In the genomic region with DNA sequence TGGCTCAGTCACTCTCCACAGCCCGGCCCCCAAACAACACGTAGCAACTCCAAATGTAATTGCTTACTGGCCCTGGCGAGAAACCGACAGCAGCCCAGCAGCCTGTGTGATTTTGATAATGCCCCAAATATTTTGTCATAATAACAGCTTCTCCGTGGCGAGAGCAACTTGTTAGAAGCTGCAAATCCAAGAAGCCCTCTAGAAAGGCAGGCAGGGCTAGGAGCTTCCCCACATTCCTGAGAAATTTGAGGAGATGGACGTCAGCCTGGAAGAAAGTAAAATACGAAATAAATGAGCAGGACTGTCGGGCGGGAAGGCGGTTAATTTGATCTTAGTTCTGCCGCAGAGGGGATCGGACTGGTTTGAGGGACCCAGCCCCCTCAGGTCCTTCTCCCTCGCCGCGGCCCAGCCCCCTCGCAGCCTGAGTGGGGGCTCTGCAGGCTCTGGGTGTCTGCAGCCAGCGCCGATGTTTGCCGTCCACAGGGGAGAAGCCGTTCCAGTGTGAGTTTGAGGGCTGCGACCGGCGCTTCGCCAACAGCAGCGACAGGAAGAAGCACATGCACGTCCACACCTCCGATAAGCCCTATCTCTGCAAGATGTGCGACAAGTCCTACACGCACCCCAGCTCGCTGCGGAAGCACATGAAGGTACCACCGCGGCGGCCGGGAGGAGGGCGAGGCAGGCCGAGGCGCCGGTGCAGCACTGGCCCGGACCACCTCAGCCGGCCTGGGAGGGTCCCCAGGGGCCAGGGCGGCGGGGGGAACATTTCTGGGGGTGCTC, we compare ENCODE assay signal across 10 cellular contexts. TPM values are rescaled to one million over a fixed set of nuclear protein-coding genes. Genes with fewer than 3 reads are reported as not detected.
DNase-seq lines count a peak whose midpoint lies in the region; ATAC-seq and TF ChIP-seq lines count a peak whose summit lies in the region.
"Had no signal": no experiment of that assay in that cellular context is flagged by ENCODE, and none has a peak within 500 bp of the region (broad histone marks: within the 10 kb centered on the region; RNA-seq: fewer than 3 reads in every experiment).

No MANE protein-coding gene starts in this region.

- H3K36me3 Mint-ChIP-seq in activated naive CD8-positive, alpha-beta T cell treated with anti-CD3 and anti-CD28 coated beads, Interleukin-2, amount 10 ng/mL, durations not matched to agents 7 days and 5 days, result no peaks in the 10 kb centered on the region

- no peak for TF ChIP-seq RAD21 in IMR-90 (IDR thresholded peaks at IDR 0.05; ENCODE audit: low read length)

- no peak overlapping the region for H3K27ac ChIP-seq in IMR-90 (ENCODE audit: insufficient read depth, low read length)
- peak overlapping the region; percentile 95 for H3K27ac ChIP-seq in mesenchymal stem cell (ENCODE audit: low read length, poor library complexity, severe bottlenecking)
- H3K27ac ChIP-seq: pancreas had no signal

- H4K5ac ChIP-seq in IMR-90 (ENCODE audit: low read depth, low read length), result no peak overlapping the region

- H3K36me3 ChIP-seq in IMR-90 (ENCODE audit: control insufficient read depth, insufficient read depth, low read length), result no peaks in the 10 kb centered on the region
- H3K36me3 ChIP-seq in mesenchymal stem cell (ENCODE audit: control insufficient read depth in 1 of 2, insufficient read depth in 2 of 2, low read depth in 1 of 2, low read length in 2 of 2), result peaks cover 0 to 33% of the 10 kb centered on the region in 2 experiments
- H3K36me3 ChIP-seq: pancreas had no signal

- H3K27ac Mint-ChIP-seq in activated naive CD8-positive, alpha-beta T cell treated with anti-CD3 and anti-CD28 coated beads, Interleukin-2, amount 10 ng/mL, durations not matched to agents 7 days and 5 days, result peak overlapping the region; percentile 64

- H4K91ac ChIP-seq in IMR-90 (ENCODE audit: insufficient read depth, low read depth, low read length) (no peak overlapping the region), mesenchymal stem cell (ENCODE audit: low read length) (no peak overlapping the region)

- dilution Hi-C loops in IMR-90 (cut with HindIII; ENCODE audit: low sequenced_read_pairs, unreplicated experiment), result no loop called here

- H3K4me2 ChIP-seq in IMR-90 (ENCODE audit: low read depth, low read length), result no peak overlapping the region
- H3K4me2 ChIP-seq in mesenchymal stem cell (ENCODE audit: low read length, poor library complexity, severe bottlenecking), result peak overlapping the region; percentile 67

- TF ChIP-seq POLR2A in IMR-90 (IDR thresholded peaks at IDR 0.05; ENCODE audit: low read depth, low read length) (no peak), GM18505 (IDR thresholded peaks at IDR 0.05; ENCODE audit: borderline replicate concordance, extremely low read depth, insufficient read depth, insufficient read length) (no peak)

- peaks cover 65% of the 10 kb centered on the region for H3K27me3 Mint-ChIP-seq in activated naive CD8-positive, alpha-beta T cell treated with anti-CD3 and anti-CD28 coated beads, Interleukin-2, amount 10 ng/mL, durations not matched to agents 7 days and 5 days

- no peaks in the 10 kb centered on the region for H3K79me1 ChIP-seq in IMR-90 (ENCODE audit: low read depth in 1 of 2, low read length in 2 of 2)
- H3K79me1 ChIP-seq in mesenchymal stem cell (replicated peaks; ENCODE audit: low read length, poor library complexity, severe bottlenecking), result no peaks in the 10 kb centered on the region

- intact Hi-C loops in IMR-90 (cut with micrococcal nuclease), result loop anchor here (5.0 kb wide), 1 partner anchor 253 kb away; no protein-coding TSS in a partner anchor

- POLR2A ChIA-PET in IMR-90 (lab: Charles Lee; ENCODE audit: unreplicated experiment), result no interaction called here
- POLR2A ChIA-PET in activated naive CD8-positive, alpha-beta T cell treated with anti-CD3 and anti-CD28 coated beads, Interleukin-2, amount 10 ng/mL, durations not matched to agents 7 days and 5 days (lab: Charles Lee), result no interaction called here

- no peak overlapping the region for H2BK12ac ChIP-seq in mesenchymal stem cell (ENCODE audit: low read length in 2 of 2)

- peak overlapping the region; percentile 65 for H2AFZ ChIP-seq in IMR-90 (replicated peaks; ENCODE audit: low read length, poor library complexity)
- no peak overlapping the region for H2AFZ ChIP-seq in mesenchymal stem cell (ENCODE audit: low read depth, low read length)

- no peaks in the 10 kb centered on the region; the same call in 1 of the 2 replicates for H3K4me1 ChIP-seq in IMR-90 (ENCODE audit: control insufficient read depth, insufficient read depth, low read length)
- peaks cover 12% of the 10 kb centered on the region for H3K4me1 ChIP-seq in mesenchymal stem cell (ENCODE audit: control insufficient read depth, insufficient read depth, low read depth, low read length)

- CTCF ChIA-PET in IMR-90 (lab: Yijun Ruan, JAX), result no interaction called here

- H3K9me3 Mint-ChIP-seq in activated naive CD8-positive, alpha-beta T cell treated with anti-CD3 and anti-CD28 coated beads, Interleukin-2, amount 10 ng/mL, durations not matched to agents 7 days and 5 days, result no peaks in the 10 kb centered on the region

- H3K9me1 ChIP-seq in IMR-90 (ENCODE audit: insufficient read depth, low read length), result no peaks in the 10 kb centered on the region

- no peak overlapping the region for H3K4ac ChIP-seq in IMR-90 (ENCODE audit: low read depth, low read length)
- H3K4ac ChIP-seq in mesenchymal stem cell (ENCODE audit: low read depth in 1 of 2, low read length in 2 of 2), result no peak overlapping the region

- H4K8ac ChIP-seq in IMR-90 (ENCODE audit: low read depth in 2 of 2, low read length in 2 of 2) (no peak overlapping the region), mesenchymal stem cell (ENCODE audit: low read length) (no peak overlapping the region)

- no peak overlapping the region for H2AK5ac ChIP-seq in IMR-90 (ENCODE audit: low read depth, low read length)
- no peak overlapping the region for H2AK5ac ChIP-seq in mesenchymal stem cell (ENCODE audit: low read length, severe bottlenecking)

- in situ Hi-C loops in IMR-90 (cut with MboI; ENCODE audit: low sequenced_read_pairs), result loop anchor here (10.0 kb wide), 1 partner anchor 250 kb away; no protein-coding TSS in a partner anchor

- H3K56ac ChIP-seq in IMR-90 (ENCODE audit: extremely low read depth, insufficient read depth, low read length), result no peak overlapping the region

- no TSS peak for BruUV-seq in IMR-90 (replicated peaks; lab: Mats Ljungman, UMichigan)

- H2BK15ac ChIP-seq in IMR-90 (ENCODE audit: low read depth, low read length) (no peak overlapping the region), mesenchymal stem cell (ENCODE audit: low read depth, poor library complexity, severe bottlenecking) (no peak overlapping the region)

- DNase-seq in Daoy (ENCODE audit: low read depth), result peak; percentile 43
- no peak for DNase-seq in IMR-90
- peak; percentile 49 for DNase-seq in activated naive CD8-positive, alpha-beta T cell treated with anti-CD3 and anti-CD28 coated beads, Interleukin-2, amount 10 ng/mL, durations not matched to agents 7 days and 5 days
- DNase-seq in mesenchymal stem cell, result no peak
- no peak for DNase-seq in hypothalamus (lab: John Stamatoyannopoulos, UW)
- no peak for DNase-seq in HK-2 (ENCODE audit: unreplicated experiment)
- DNase-seq: Karpas-422 had no signal

- no peak for TF ChIP-seq CTCF in IMR-90 (conservative IDR thresholded peaks at IDR 0.05; ENCODE audit: low read depth, low read length)

- peaks cover 22% of the 10 kb centered on the region for H4K20me1 ChIP-seq in IMR-90 (ENCODE audit: insufficient read depth, low read length)

- H2AK9ac ChIP-seq in IMR-90 (replicated peaks; ENCODE audit: low read depth, low read length, poor library complexity), result peak overlapping the region; percentile 31

- H2BK20ac ChIP-seq in IMR-90 (ENCODE audit: low read depth, low read length), result no peak overlapping the region

- H3K18ac ChIP-seq in IMR-90 (ENCODE audit: low read depth, low read length) (no peak overlapping the region), mesenchymal stem cell (ENCODE audit: low read depth in 1 of 2, low read length in 2 of 2) (no peak overlapping the region)

- H3K4me1 Mint-ChIP-seq in activated naive CD8-positive, alpha-beta T cell treated with anti-CD3 and anti-CD28 coated beads, Interleukin-2, amount 10 ng/mL, durations not matched to agents 7 days and 5 days, result peaks cover 19% of the 10 kb centered on the region

- no peak for ATAC-seq in IMR-90 (ENCODE audit: low read depth)
- ATAC-seq in activated naive CD8-positive, alpha-beta T cell treated with anti-CD3 and anti-CD28 coated beads, Interleukin-2, amount 10 ng/mL, durations not matched to agents 7 days and 5 days (ENCODE audit: low read depth), result no peak
- no peak for ATAC-seq in GM18505 (IDR thresholded peaks at IDR 0.05; ENCODE audit: unreplicated experiment)
- no peak for ATAC-seq in HG02938 (IDR thresholded peaks at IDR 0.05; ENCODE audit: unreplicated experiment)
- ATAC-seq: pancreas had no signal

- no peak overlapping the region for H3K4me3 ChIP-seq in IMR-90 (ENCODE audit: insufficient read depth, low read depth, low read length)
- peak overlapping the region in 1 of 2 experiments; percentile 96 for H3K4me3 ChIP-seq in mesenchymal stem cell (ENCODE audit: insufficient read depth in 1 of 2, low read depth in 1 of 2, low read length in 2 of 2)
- H3K4me3 ChIP-seq: pancreas had no signal

- H3K9me3 ChIP-seq in IMR-90 (ENCODE audit: control insufficient read depth, insufficient read depth, low read length), result peaks cover 28% of the 10 kb centered on the region
- no peaks in the 10 kb centered on the region for H3K9me3 ChIP-seq in mesenchymal stem cell (ENCODE audit: control insufficient read depth, low read length)
- H3K9me3 ChIP-seq: pancreas had no signal

- H2BK5ac ChIP-seq in IMR-90 (ENCODE audit: low read depth, low read length, poor library complexity, severe bottlenecking), result no peak overlapping the region
- peak overlapping the region; percentile 54 for H2BK5ac ChIP-seq in mesenchymal stem cell (ENCODE audit: low read depth, low read length, poor library complexity, severe bottlenecking)

- H3K4me3 Mint-ChIP-seq in activated naive CD8-positive, alpha-beta T cell treated with anti-CD3 and anti-CD28 coated beads, Interleukin-2, amount 10 ng/mL, durations not matched to agents 7 days and 5 days, result no peak overlapping the region

- peaks cover 89% of the 10 kb centered on the region for H3K27me3 ChIP-seq in IMR-90 (ENCODE audit: control insufficient read depth, insufficient read depth, low read length)
- H3K27me3 ChIP-seq in mesenchymal stem cell (ENCODE audit: control insufficient read depth in 1 of 2, insufficient read depth in 1 of 2, low read length in 2 of 2), result peaks cover 0 to 82% of the 10 kb centered on the region in 2 experiments

- H2BK120ac ChIP-seq in IMR-90 (ENCODE audit: low read depth, low read length) (no peak overlapping the region), mesenchymal stem cell (ENCODE audit: low read depth, low read length) (no peak overlapping the region)

- H3K9ac ChIP-seq in IMR-90 (ENCODE audit: low read depth, low read length), result no peak overlapping the region
- H3K9ac ChIP-seq in mesenchymal stem cell (ENCODE audit: low read length), result no peak overlapping the region

- no peak overlapping the region for H3K14ac ChIP-seq in IMR-90 (replicated peaks; ENCODE audit: low read depth, low read length)
- H3K14ac ChIP-seq in mesenchymal stem cell (ENCODE audit: low read length in 2 of 2), result no peak overlapping the region

- WGBS in IMR-90 (ENCODE audit: extremely low coverage in 2 of 2, insufficient read length in 1 of 2), 2 experiments, result 2% methylated on average over 21 of the region's 44 CpGs; no CpG with 5 or more reads in 1 of the 2 experiments
- under 1% methylated on average over 35 of the region's 44 CpGs for WGBS in mesenchymal stem cell

- H3K23ac ChIP-seq in IMR-90 (ENCODE audit: low read depth, low read length) (no peak overlapping the region; the same call in 1 of the 2 replicates), mesenchymal stem cell (ENCODE audit: low read length in 2 of 2) (peak overlapping the region in 1 of 2 experiments; percentile 2)

RNA-seq across cellular contexts. Expression of gene ZIC2, which starts 3.1 kb away (rescaled TPM):
- total RNA-seq in Daoy (2014; rRNA removed; shearing (Covaris generic)), result 1.7 and 10.9 TPM in 2 replicates
- not detected in 2 replicates for total RNA-seq in IMR-90 (2012; rRNA removed)
- polyA plus RNA-seq in IMR-90 (2012; rRNA removed), result not detected in 2 replicates
- not detected in 2 replicates for polyA plus RNA-seq in IMR-90 (2012; cell fraction: cytosol; rRNA removed)
- not detected in 2 replicates for polyA plus RNA-seq in IMR-90 (2012; cell fraction: nucleus; rRNA removed; ENCODE audit: low replicate concordance)
- total RNA-seq in activated naive CD8-positive, alpha-beta T cell treated with anti-CD3 and anti-CD28 coated beads, Interleukin-2, amount 10 ng/mL, durations not matched to agents 7 days and 5 days, result not detected
- not detected for polyA plus RNA-seq in mesenchymal stem cell (2013, experiment 1 of 2)
- polyA plus RNA-seq in mesenchymal stem cell (2013, experiment 2 of 2), result not detected
- polyA plus RNA-seq: pancreas had no signal

RNA-seq across cellular contexts. Expression of gene ZIC5, which starts 13.1 kb away (rescaled TPM):
- 2.4 and 2.5 TPM in 2 replicates for total RNA-seq in Daoy (2014; rRNA removed; shearing (Covaris generic))
- total RNA-seq in IMR-90 (2012; rRNA removed), result not detected in 2 replicates
- not detected in 2 replicates for polyA plus RNA-seq in IMR-90 (2012; rRNA removed)
- not detected in 2 replicates for polyA plus RNA-seq in IMR-90 (2012; cell fraction: cytosol; rRNA removed)
- not detected in 2 replicates for polyA plus RNA-seq in IMR-90 (2012; cell fraction: nucleus; rRNA removed; ENCODE audit: low replicate concordance)
- not detected for total RNA-seq in activated naive CD8-positive, alpha-beta T cell treated with anti-CD3 and anti-CD28 coated beads, Interleukin-2, amount 10 ng/mL, durations not matched to agents 7 days and 5 days
- not detected for polyA plus RNA-seq in mesenchymal stem cell (2013, experiment 1 of 2)
- not detected for polyA plus RNA-seq in mesenchymal stem cell (2013, experiment 2 of 2)
- polyA plus RNA-seq: pancreas had no signal

Comparison
In these comparisons a context has a peak if more than half of its experiments do, and no peak if none do; other contexts are left out.
1. DNase-seq: peak in Daoy (single experiment) and activated naive CD8-positive, alpha-beta T cell treated with anti-CD3 and anti-CD28 coated beads, Interleukin-2, amount 10 ng/mL, durations not matched to agents 7 days and 5 days (single experiment); none in IMR-90 (single experiment), mesenchymal stem cell (single experiment), hypothalamus (0 of 51) and HK-2 (single experiment).